ENCODE assay signal across 10 cellular contexts in genomic region chr20:9467995-9468394, GRCh38. TPM values are rescaled to one million over a fixed set of nuclear protein-coding genes. Genes with fewer than 3 reads are reported as not detected.
DNase-seq lines count a peak whose midpoint lies in the region; ATAC-seq and TF ChIP-seq lines count a peak whose summit lies in the region.
"Had no signal": no experiment of that assay in that cellular context is flagged by ENCODE, and none has a peak within 500 bp of the region (broad histone marks: within the 10 kb centered on the region; RNA-seq: fewer than 3 reads in every experiment).

No MANE protein-coding gene starts in this region.

- in situ Hi-C loops in Panc1 (cut with HindIII; ENCODE audit: low pct_unique_long_range_greater_than_20kb, low sequenced_read_pairs), result no loop called here

- no peak overlapping the region for H3K4me3 Mint-ChIP-seq in natural killer cell treated with Interleukin-12 subunit alpha and Interleukin-12 subunit beta and Interleukin-15 and Interleukin-18, amount 100 ng/mL, for 72 hours
- H3K4me3 Mint-ChIP-seq: activated T-cell treated with anti-CD3 and anti-CD28 coated beads, Interleukin-2, amount 50 U/mL, for 4 hours had no signal

- CTCF ChIA-PET in Panc1 (lab: Charles Lee), result interaction anchor here (1.0 kb wide), 1 partner anchor 142 kb away, joined by 3 read pairs; no protein-coding TSS in a partner anchor

- TF ChIP-seq CTCF in AG10803 (conservative IDR thresholded peaks at IDR 0.05; ENCODE audit: low read length) (peak; percentile 44), Panc1 (IDR thresholded peaks at IDR 0.05) (peak; percentile 50), hepatocyte (IDR thresholded peaks at IDR 0.05; ENCODE audit: poor library complexity) (peak; percentile 44)

- H3K9me2 ChIP-seq in hepatocyte (replicated peaks; ENCODE audit: insufficient read depth), result no peaks in the 10 kb centered on the region

- H3K27ac ChIP-seq in Panc1 (ENCODE audit: low read length) (no peak overlapping the region), hepatocyte (no peak overlapping the region)

- no peaks in the 10 kb centered on the region for H3K4me1 Mint-ChIP-seq in natural killer cell treated with Interleukin-12 subunit alpha and Interleukin-12 subunit beta and Interleukin-15 and Interleukin-18, amount 100 ng/mL, for 72 hours (ENCODE audit: low read depth in 2 of 2)

- H3K27me3 ChIP-seq in H7 (ENCODE audit: control insufficient read depth, insufficient read depth, low read length) (no peaks in the 10 kb centered on the region), Panc1 (ENCODE audit: control insufficient read depth, insufficient read depth, low read length) (no peaks in the 10 kb centered on the region), hepatocyte (no peaks in the 10 kb centered on the region)

- no peaks in the 10 kb centered on the region for H3K36me3 Mint-ChIP-seq in natural killer cell treated with Interleukin-12 subunit alpha and Interleukin-12 subunit beta and Interleukin-15 and Interleukin-18, amount 100 ng/mL, for 72 hours

- H3K9me3 Mint-ChIP-seq in natural killer cell treated with Interleukin-12 subunit alpha and Interleukin-12 subunit beta and Interleukin-15 and Interleukin-18, amount 100 ng/mL, for 72 hours, result peaks cover 15% of the 10 kb centered on the region
- H3K9me3 Mint-ChIP-seq: activated T-cell treated with anti-CD3 and anti-CD28 coated beads, Interleukin-2, amount 50 U/mL, for 4 hours had no signal

- H3K27ac Mint-ChIP-seq in natural killer cell treated with Interleukin-12 subunit alpha and Interleukin-12 subunit beta and Interleukin-15 and Interleukin-18, amount 100 ng/mL, for 72 hours, result no peak overlapping the region

- intact Hi-C loops in Panc1 (cut with micrococcal nuclease; ENCODE audit: unreplicated experiment), result no loop called here

- no peaks in the 10 kb centered on the region for H3K9me3 ChIP-seq in Panc1 (ENCODE audit: control insufficient read depth, insufficient read depth, low read depth, low read length)
- no peaks in the 10 kb centered on the region for H3K9me3 ChIP-seq in hepatocyte (ENCODE audit: low read depth)

- H3K36me3 ChIP-seq in H7 (replicated peaks; ENCODE audit: control insufficient read depth, insufficient read depth, low read length), result no peaks in the 10 kb centered on the region; the same call in 1 of the 2 replicates
- no peaks in the 10 kb centered on the region for H3K36me3 ChIP-seq in Panc1 (ENCODE audit: control insufficient read depth, insufficient read depth, low read length)
- H3K36me3 ChIP-seq in hepatocyte (replicated peaks; ENCODE audit: insufficient read depth, low read depth), result no peaks in the 10 kb centered on the region

- no peaks in the 10 kb centered on the region for H4K20me1 ChIP-seq in hepatocyte (ENCODE audit: insufficient read depth, poor library complexity, severe bottlenecking)

- H3K27me3 Mint-ChIP-seq in natural killer cell treated with Interleukin-12 subunit alpha and Interleukin-12 subunit beta and Interleukin-15 and Interleukin-18, amount 100 ng/mL, for 72 hours, result no peaks in the 10 kb centered on the region

- BruUV-seq in Panc1 (replicated peaks; lab: Mats Ljungman, UMichigan), result no TSS peak

- no peak for ATAC-seq in Panc1
- ATAC-seq in natural killer cell treated with Interleukin-12 subunit alpha and Interleukin-12 subunit beta and Interleukin-15 and Interleukin-18, amount 100 ng/mL, for 72 hours, result no peak
- ATAC-seq: activated T-cell treated with anti-CD3 and anti-CD28 coated beads, Interleukin-2, amount 50 U/mL, for 4 hours had no signal

- no peak overlapping the region for H3K4me2 ChIP-seq in hepatocyte

- POLR2A ChIA-PET in Panc1 (lab: Charles Lee), result no interaction called here

- no peaks in the 10 kb centered on the region for H3K4me1 ChIP-seq in Panc1 (ENCODE audit: control insufficient read depth, insufficient read depth, low read length)
- no peaks in the 10 kb centered on the region for H3K4me1 ChIP-seq in hepatocyte (ENCODE audit: insufficient read depth)

- 47% methylated on average over 3 of the region's 3 CpGs for WGBS in hepatocyte (ENCODE audit: low lambda C conversion rate, missing lambda C conversion rate)

- no peak for DNase-seq in AG10803 (ENCODE audit: low read depth)
- DNase-seq in H7, result peak; percentile 46
- no peak for DNase-seq in Panc1 (ENCODE audit: low read depth, low spot score)
- DNase-seq in hepatocyte (ENCODE audit: low spot score), result no peak
- no peak for DNase-seq in ureter (ENCODE audit: low spot score)
- DNase-seq in SKM-1 (lab: John Stamatoyannopoulos, UW; ENCODE audit: unreplicated experiment), result no peak
- no peak for DNase-seq in activated T-cell treated with anti-CD3 and anti-CD28 coated beads, Interleukin-2, amount 50 U/mL, for 1 hour
- no peak for DNase-seq in natural killer cell treated with Interleukin-12 subunit alpha and Interleukin-12 subunit beta and Interleukin-15 and Interleukin-18, amount 100 ng/mL, for 72 hours (ENCODE audit: low spot score)
- DNase-seq: activated T-cell treated with anti-CD3 and anti-CD28 coated beads, Interleukin-2, amount 50 U/mL, for 4 hours; stimulated activated CD4-positive, alpha-beta T cell treated with anti-CD3 and anti-CD28 coated beads, Interleukin-15, amount 100 ng/mL, for 24 hours had no signal

- H2AFZ ChIP-seq in hepatocyte, result no peak overlapping the region

- no peaks in the 10 kb centered on the region for H3K79me2 ChIP-seq in hepatocyte

- H3K4me3 ChIP-seq in AG10803 (ENCODE audit: low read length) (no peak overlapping the region), H7 (ENCODE audit: insufficient read depth, low read depth, low read length) (no peak overlapping the region), Panc1 (ENCODE audit: low read depth in 2 of 2, low read length in 2 of 2) (no peak overlapping the region), hepatocyte (no peak overlapping the region)

RNA-seq across cellular contexts. Expression of gene LAMP5, which starts 46.4 kb away (rescaled TPM):
- 0.78 and 1.4 TPM in 2 replicates for total RNA-seq in H7 (2014; rRNA removed; shearing (Covaris generic))
- total RNA-seq in Panc1 (2021; ENCODE audit: unreplicated experiment) (not detected), hepatocyte (0.12 and 0.47 TPM in 2 replicates), ureter (0.31 TPM)
- polyA plus RNA-seq in Panc1 (2012; ENCODE audit: insufficient read length), result not detected
- polyA plus RNA-seq in hepatocyte, result not detected in 2 replicates
- total RNA-seq in natural killer cell treated with Interleukin-12 subunit alpha and Interleukin-12 subunit beta and Interleukin-15 and Interleukin-18, amount 100 ng/mL, for 72 hours, result not detected
- total RNA-seq: activated T-cell treated with anti-CD3 and anti-CD28 coated beads, Interleukin-2, amount 50 U/mL, for 4 hours had no signal
